1 cellular context compared by ENCODE assay signal in the genomic region with DNA sequence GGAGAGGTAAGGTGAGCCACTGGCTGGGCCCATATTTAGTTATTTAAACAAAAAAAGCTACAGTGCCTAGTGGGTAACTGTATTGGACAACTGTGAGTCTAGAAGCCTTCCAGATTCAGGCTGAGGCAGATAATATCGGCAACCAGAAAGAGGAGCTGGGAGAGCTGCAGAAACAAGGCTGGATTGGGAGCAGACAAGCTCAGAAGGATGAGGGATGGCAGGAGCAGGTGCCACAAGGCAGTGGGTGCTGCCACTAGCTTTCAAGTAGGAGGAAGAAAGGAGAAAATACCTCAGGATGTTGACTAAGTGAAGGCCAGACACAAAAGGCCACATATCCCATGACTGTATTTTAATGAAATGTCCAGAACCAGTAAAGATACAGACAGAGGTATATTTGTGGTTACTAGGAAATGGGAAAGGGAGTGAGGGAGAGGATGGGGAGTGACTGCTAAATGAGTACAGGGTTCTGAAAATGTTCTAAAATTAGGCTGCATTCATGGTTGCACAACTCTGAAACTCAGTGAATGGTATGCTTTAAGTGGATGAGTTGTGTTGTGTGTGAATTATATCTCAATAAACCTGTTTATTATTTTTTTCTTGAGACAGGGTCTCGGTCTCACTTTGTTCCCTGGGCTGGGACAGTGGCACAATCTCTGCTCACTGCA.
TF ChIP-seq lines count a peak whose summit lies in the region.

No MANE protein-coding gene starts in this region.

TF ChIP-seq in GM23338, 12 proteins besides CTCF, POLR2A, EP300 and RAD21:
- TF ChIP-seq, protein P1, sequence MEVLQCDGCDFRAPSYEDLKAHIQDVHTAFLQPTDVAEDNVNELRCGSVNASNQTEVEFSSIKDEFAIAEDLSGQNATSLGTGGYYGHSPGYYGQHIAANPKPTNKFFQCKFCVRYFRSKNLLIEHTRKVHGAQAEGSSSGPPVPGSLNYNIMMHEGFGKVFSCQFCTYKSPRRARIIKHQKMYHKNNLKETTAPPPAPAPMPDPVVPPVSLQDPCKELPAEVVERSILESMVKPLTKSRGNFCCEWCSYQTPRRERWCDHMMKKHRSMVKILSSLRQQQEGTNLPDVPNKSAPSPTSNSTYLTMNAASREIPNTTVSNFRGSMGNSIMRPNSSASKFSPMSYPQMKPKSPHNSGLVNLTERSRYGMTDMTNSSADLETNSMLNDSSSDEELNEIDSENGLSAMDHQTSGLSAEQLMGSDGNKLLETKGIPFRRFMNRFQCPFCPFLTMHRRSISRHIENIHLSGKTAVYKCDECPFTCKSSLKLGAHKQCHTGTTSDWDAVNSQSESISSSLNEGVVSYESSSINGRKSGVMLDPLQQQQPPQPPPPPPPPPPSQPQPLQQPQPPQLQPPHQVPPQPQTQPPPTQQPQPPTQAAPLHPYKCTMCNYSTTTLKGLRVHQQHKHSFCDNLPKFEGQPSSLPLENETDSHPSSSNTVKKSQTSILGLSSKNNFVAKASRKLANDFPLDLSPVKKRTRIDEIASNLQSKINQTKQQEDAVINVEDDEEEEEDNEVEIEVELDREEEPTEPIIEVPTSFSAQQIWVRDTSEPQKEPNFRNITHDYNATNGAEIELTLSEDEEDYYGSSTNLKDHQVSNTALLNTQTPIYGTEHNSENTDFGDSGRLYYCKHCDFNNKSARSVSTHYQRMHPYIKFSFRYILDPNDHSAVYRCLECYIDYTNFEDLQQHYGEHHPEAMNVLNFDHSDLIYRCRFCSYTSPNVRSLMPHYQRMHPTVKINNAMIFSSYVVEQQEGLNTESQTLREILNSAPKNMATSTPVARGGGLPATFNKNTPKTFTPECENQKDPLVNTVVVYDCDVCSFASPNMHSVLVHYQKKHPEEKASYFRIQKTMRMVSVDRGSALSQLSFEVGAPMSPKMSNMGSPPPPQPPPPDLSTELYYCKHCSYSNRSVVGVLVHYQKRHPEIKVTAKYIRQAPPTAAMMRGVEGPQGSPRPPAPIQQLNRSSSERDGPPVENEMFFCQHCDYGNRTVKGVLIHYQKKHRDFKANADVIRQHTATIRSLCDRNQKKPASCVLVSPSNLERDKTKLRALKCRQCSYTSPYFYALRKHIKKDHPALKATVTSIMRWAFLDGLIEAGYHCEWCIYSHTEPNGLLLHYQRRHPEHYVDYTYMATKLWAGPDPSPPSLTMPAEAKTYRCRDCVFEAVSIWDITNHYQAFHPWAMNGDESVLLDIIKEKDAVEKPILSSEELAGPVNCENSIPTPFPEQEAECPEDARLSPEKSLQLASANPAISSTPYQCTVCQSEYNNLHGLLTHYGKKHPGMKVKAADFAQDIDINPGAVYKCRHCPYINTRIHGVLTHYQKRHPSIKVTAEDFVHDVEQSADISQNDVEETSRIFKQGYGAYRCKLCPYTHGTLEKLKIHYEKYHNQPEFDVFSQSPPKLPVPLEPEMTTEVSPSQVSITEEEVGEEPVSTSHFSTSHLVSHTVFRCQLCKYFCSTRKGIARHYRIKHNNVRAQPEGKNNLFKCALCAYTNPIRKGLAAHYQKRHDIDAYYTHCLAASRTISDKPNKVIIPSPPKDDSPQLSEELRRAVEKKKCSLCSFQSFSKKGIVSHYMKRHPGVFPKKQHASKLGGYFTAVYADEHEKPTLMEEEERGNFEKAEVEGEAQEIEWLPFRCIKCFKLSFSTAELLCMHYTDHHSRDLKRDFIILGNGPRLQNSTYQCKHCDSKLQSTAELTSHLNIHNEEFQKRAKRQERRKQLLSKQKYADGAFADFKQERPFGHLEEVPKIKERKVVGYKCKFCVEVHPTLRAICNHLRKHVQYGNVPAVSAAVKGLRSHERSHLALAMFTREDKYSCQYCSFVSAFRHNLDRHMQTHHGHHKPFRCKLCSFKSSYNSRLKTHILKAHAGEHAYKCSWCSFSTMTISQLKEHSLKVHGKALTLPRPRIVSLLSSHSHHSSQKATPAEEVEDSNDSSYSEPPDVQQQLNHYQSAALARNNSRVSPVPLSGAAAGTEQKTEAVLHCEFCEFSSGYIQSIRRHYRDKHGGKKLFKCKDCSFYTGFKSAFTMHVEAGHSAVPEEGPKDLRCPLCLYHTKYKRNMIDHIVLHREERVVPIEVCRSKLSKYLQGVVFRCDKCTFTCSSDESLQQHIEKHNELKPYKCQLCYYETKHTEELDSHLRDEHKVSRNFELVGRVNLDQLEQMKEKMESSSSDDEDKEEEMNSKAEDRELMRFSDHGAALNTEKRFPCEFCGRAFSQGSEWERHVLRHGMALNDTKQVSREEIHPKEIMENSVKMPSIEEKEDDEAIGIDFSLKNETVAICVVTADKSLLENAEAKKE (CRISPR knock-in tag; IDR thresholded peaks at IDR 0.05): no peak
- TF ChIP-seq ZNF331 (CRISPR knock-in tag; IDR thresholded peaks at IDR 0.05; ENCODE audit: low read depth) (no peak), CREB1 (CRISPR knock-in tag; IDR thresholded peaks at IDR 0.05; ENCODE audit: low read depth) (no peak), POLR2AphosphoS5 (IDR thresholded peaks at IDR 0.05; ENCODE audit: low read depth) (no peak), EZH2phosphoT487 (IDR thresholded peaks at IDR 0.05; ENCODE audit: unreplicated experiment) (no peak), STAT1 (IDR thresholded peaks at IDR 0.05; ENCODE audit: unreplicated experiment) (no peak), EZH2 (IDR thresholded peaks at IDR 0.05; ENCODE audit: low read depth, unreplicated experiment) (no peak), JUNB (IDR thresholded peaks at IDR 0.05; ENCODE audit: unreplicated experiment) (no peak), ZNF114 (CRISPR knock-in tag; IDR thresholded peaks at IDR 0.05) (no peak), NANOG (IDR thresholded peaks at IDR 0.05; ENCODE audit: borderline replicate concordance) (no peak)
- TF ChIP-seq, protein P2, sequence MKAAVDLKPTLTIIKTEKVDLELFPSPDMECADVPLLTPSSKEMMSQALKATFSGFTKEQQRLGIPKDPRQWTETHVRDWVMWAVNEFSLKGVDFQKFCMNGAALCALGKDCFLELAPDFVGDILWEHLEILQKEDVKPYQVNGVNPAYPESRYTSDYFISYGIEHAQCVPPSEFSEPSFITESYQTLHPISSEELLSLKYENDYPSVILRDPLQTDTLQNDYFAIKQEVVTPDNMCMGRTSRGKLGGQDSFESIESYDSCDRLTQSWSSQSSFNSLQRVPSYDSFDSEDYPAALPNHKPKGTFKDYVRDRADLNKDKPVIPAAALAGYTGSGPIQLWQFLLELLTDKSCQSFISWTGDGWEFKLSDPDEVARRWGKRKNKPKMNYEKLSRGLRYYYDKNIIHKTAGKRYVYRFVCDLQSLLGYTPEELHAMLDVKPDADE (IDR thresholded peaks at IDR 0.05): no peak
- TF ChIP-seq, protein P3, sequence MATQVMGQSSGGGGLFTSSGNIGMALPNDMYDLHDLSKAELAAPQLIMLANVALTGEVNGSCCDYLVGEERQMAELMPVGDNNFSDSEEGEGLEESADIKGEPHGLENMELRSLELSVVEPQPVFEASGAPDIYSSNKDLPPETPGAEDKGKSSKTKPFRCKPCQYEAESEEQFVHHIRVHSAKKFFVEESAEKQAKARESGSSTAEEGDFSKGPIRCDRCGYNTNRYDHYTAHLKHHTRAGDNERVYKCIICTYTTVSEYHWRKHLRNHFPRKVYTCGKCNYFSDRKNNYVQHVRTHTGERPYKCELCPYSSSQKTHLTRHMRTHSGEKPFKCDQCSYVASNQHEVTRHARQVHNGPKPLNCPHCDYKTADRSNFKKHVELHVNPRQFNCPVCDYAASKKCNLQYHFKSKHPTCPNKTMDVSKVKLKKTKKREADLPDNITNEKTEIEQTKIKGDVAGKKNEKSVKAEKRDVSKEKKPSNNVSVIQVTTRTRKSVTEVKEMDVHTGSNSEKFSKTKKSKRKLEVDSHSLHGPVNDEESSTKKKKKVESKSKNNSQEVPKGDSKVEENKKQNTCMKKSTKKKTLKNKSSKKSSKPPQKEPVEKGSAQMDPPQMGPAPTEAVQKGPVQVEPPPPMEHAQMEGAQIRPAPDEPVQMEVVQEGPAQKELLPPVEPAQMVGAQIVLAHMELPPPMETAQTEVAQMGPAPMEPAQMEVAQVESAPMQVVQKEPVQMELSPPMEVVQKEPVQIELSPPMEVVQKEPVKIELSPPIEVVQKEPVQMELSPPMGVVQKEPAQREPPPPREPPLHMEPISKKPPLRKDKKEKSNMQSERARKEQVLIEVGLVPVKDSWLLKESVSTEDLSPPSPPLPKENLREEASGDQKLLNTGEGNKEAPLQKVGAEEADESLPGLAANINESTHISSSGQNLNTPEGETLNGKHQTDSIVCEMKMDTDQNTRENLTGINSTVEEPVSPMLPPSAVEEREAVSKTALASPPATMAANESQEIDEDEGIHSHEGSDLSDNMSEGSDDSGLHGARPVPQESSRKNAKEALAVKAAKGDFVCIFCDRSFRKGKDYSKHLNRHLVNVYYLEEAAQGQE (IDR thresholded peaks at IDR 0.05; ENCODE audit: unreplicated experiment): no peak
TF ChIP-seq in GM23338: peak in this region for 0.
